ENCODE assay signal across 1 cellular context in genomic region chr7:47541485-47541884, GRCh38. TPM values are rescaled to one million over a fixed set of nuclear protein-coding genes. Genes with fewer than 3 reads are reported as not detected.
"Had no signal": no experiment of that assay in that cellular context is flagged by ENCODE, and none has a peak within 500 bp of the region (broad histone marks: within the 10 kb centered on the region; RNA-seq: fewer than 3 reads in every experiment).

No MANE protein-coding gene starts in this region.

RNA-seq across cellular contexts. Expression of gene TNS3, which starts 40.4 kb away (rescaled TPM):
- total RNA-seq: activated CD4-positive, alpha-beta T cell treated with anti-CD3 and anti-CD28 coated beads, Interleukin-2, amount 10 ng/mL, durations not matched to agents 7 days and 5 days had no signal
